ENCODE assay signal across 16 cellular contexts in genomic region chr5:156947933-156948332, GRCh38. TPM values are rescaled to one million over a fixed set of nuclear protein-coding genes. Genes with fewer than 3 reads are reported as not detected.
A peak's percentile ranks its signal among the peaks of the same experiment; 100 is the strongest.
DNase-seq lines count a peak whose midpoint lies in the region; ATAC-seq and TF ChIP-seq lines count a peak whose summit lies in the region.
"Had no signal": no experiment of that assay in that cellular context is flagged by ENCODE, and none has a peak within 500 bp of the region (broad histone marks: within the 10 kb centered on the region; RNA-seq: fewer than 3 reads in every experiment).

No MANE protein-coding gene starts in this region.

- peak overlapping the region; percentile 47 for H3K27ac Mint-ChIP-seq in activated CD4-positive, alpha-beta T cell treated with anti-CD3 and anti-CD28 coated beads, Interleukin-2, amount 10 ng/mL, durations not matched to agents 7 days and 5 days
- peak overlapping the region; percentile 87 for H3K27ac Mint-ChIP-seq in activated T-helper 1 cell treated with anti-CD3 and anti-CD28 coated beads, Interleukin-12 subunit alpha, Interleukin-12 subunit beta, Interleukin-2, Interleukin-4 antibody, amounts not matched to agents 30 ng/mL and 10 ng/mL and 1 ng/mL, durations not matched to agents 14 hours and 24 hours and 36 hours
- no peak overlapping the region for H3K27ac Mint-ChIP-seq in glutamatergic neuron (ENCODE audit: unreplicated experiment)
- H3K27ac Mint-ChIP-seq in T-helper 17 cell = no peak overlapping the region
- H3K27ac Mint-ChIP-seq: H9 had no signal

- CTCF ChIA-PET in activated CD4-positive, alpha-beta T cell treated with anti-CD3 and anti-CD28 coated beads, Interleukin-2, amount 10 ng/mL, durations not matched to agents 7 days and 5 days (lab: Charles Lee) = interaction anchor here (1.1 to 1.4 kb wide), 2 partner anchors 8 to 59 kb away, joined by 3 read pairs; no protein-coding TSS in a partner anchor

- no peak overlapping the region for H3K9ac ChIP-seq in DND-41 (ENCODE audit: low read depth, low read length)

- peaks cover 29% of the 10 kb centered on the region for H3K4me1 Mint-ChIP-seq in activated CD4-positive, alpha-beta T cell treated with anti-CD3 and anti-CD28 coated beads, Interleukin-2, amount 10 ng/mL, durations not matched to agents 7 days and 5 days
- peaks cover 52% of the 10 kb centered on the region for H3K4me1 Mint-ChIP-seq in activated T-helper 1 cell treated with anti-CD3 and anti-CD28 coated beads, Interleukin-12 subunit alpha, Interleukin-12 subunit beta, Interleukin-2, Interleukin-4 antibody, amounts not matched to agents 30 ng/mL and 10 ng/mL and 1 ng/mL, durations not matched to agents 14 hours and 24 hours and 36 hours (ENCODE audit: low read depth)
- H3K4me1 Mint-ChIP-seq in glutamatergic neuron (ENCODE audit: low read depth, unreplicated experiment) (no peaks in the 10 kb centered on the region), T-helper 17 cell (peaks cover 5% of the 10 kb centered on the region)

- H3K27me3 ChIP-seq in DND-41 (ENCODE audit: insufficient read depth, low read length, poor library complexity) = no peaks in the 10 kb centered on the region
- H3K27me3 ChIP-seq: SJSA1 had no signal

- ATAC-seq in DND-41 (ENCODE audit: insufficient read depth, low read depth) (peak; percentile 54; the same call in 2 of the 3 replicates), GM18519 (IDR thresholded peaks at IDR 0.05; ENCODE audit: low FRiP score, unreplicated experiment) (no peak), T-helper 17 cell (no peak)
- ATAC-seq: GM12878 had no signal

- H3K36me3 Mint-ChIP-seq in activated CD4-positive, alpha-beta T cell treated with anti-CD3 and anti-CD28 coated beads, Interleukin-2, amount 10 ng/mL, durations not matched to agents 7 days and 5 days (ENCODE audit: low read depth) = peaks cover 18% of the 10 kb centered on the region
- peaks cover 38% of the 10 kb centered on the region for H3K36me3 Mint-ChIP-seq in activated T-helper 1 cell treated with anti-CD3 and anti-CD28 coated beads, Interleukin-12 subunit alpha, Interleukin-12 subunit beta, Interleukin-2, Interleukin-4 antibody, amounts not matched to agents 30 ng/mL and 10 ng/mL and 1 ng/mL, durations not matched to agents 14 hours and 24 hours and 36 hours (ENCODE audit: low read depth)
- no peaks in the 10 kb centered on the region for H3K36me3 Mint-ChIP-seq in glutamatergic neuron (ENCODE audit: unreplicated experiment)
- H3K36me3 Mint-ChIP-seq in T-helper 17 cell (ENCODE audit: low read depth) = no peaks in the 10 kb centered on the region

- H3K36me3 ChIP-seq in DND-41 (ENCODE audit: insufficient read depth, low read length) = no peaks in the 10 kb centered on the region
- H3K36me3 ChIP-seq: MG63, SJSA1 had no signal

- no peak overlapping the region for H3K27ac ChIP-seq in DND-41 (ENCODE audit: low read length)
- H3K27ac ChIP-seq: RWPE1, SJSA1 had no signal

- H3K4me2 ChIP-seq in DND-41 (ENCODE audit: insufficient read depth, low read length) = no peak overlapping the region

- peak; percentile 57 for DNase-seq in activated CD4-positive, alpha-beta T cell treated with anti-CD3 and anti-CD28 coated beads, Interleukin-2, amount 10 ng/mL, durations not matched to agents 7 days and 5 days
- DNase-seq in activated CD4-positive, alpha-beta T cell treated with anti-CD3 and anti-CD28 coated beads for 1 hour = no peak
- DNase-seq in DND-41 (peak; percentile 9), MV-4-11 (lab: John Stamatoyannopoulos, UW) (peak; percentile 36), glutamatergic neuron (no peak), T-helper 17 cell (no peak)
- DNase-seq in activated T-helper 1 cell treated with anti-CD3 and anti-CD28 coated beads, Interleukin-12 subunit alpha, Interleukin-12 subunit beta, Interleukin-2, Interleukin-4 antibody, amounts not matched to agents 30 ng/mL and 10 ng/mL and 1 ng/mL, durations not matched to agents 14 hours and 24 hours and 36 hours (ENCODE audit: low spot score) = peak; percentile 46
- DNase-seq: H9, MG63, NCI-H1417 treated with DMSO at 0.1 percent for 48 hours, NCI-H2029 treated with DMSO at 0.1 percent for 48 hours, NCI-H524 had no signal

- intact Hi-C loops in activated T-helper 1 cell treated with anti-CD3 and anti-CD28 coated beads, Interleukin-12 subunit alpha, Interleukin-12 subunit beta, Interleukin-2, Interleukin-4 antibody, amounts not matched to agents 30 ng/mL and 10 ng/mL and 1 ng/mL, durations not matched to agents 14 hours and 24 hours and 36 hours (cut with micrococcal nuclease) = loop anchor here (1.0 to 2.0 kb wide), 4 partner anchors 23 to 77 kb away; no protein-coding TSS in a partner anchor

- peaks cover 8% of the 10 kb centered on the region for H3K9me3 Mint-ChIP-seq in activated CD4-positive, alpha-beta T cell treated with anti-CD3 and anti-CD28 coated beads, Interleukin-2, amount 10 ng/mL, durations not matched to agents 7 days and 5 days
- H3K9me3 Mint-ChIP-seq in activated T-helper 1 cell treated with anti-CD3 and anti-CD28 coated beads, Interleukin-12 subunit alpha, Interleukin-12 subunit beta, Interleukin-2, Interleukin-4 antibody, amounts not matched to agents 30 ng/mL and 10 ng/mL and 1 ng/mL, durations not matched to agents 14 hours and 24 hours and 36 hours = peaks cover 17% of the 10 kb centered on the region
- H3K9me3 Mint-ChIP-seq in glutamatergic neuron (ENCODE audit: unreplicated experiment) = no peaks in the 10 kb centered on the region
- H3K9me3 Mint-ChIP-seq: H9 had no signal

- no peak overlapping the region for H3K4me3 ChIP-seq in DND-41 (ENCODE audit: low read depth in 1 of 2, low read length in 2 of 2)
- H3K4me3 ChIP-seq: GM12878, MG63, SJSA1 had no signal

- POLR2A ChIA-PET in activated CD4-positive, alpha-beta T cell treated with anti-CD3 and anti-CD28 coated beads, Interleukin-2, amount 10 ng/mL, durations not matched to agents 7 days and 5 days (lab: Charles Lee) = no interaction called here

- TF ChIP-seq CTCF in DND-41 (IDR thresholded peaks at IDR 0.05; ENCODE audit: borderline replicate concordance, extremely low read depth, low read length, poor library complexity, severe bottlenecking) (no peak), glutamatergic neuron (IDR thresholded peaks at IDR 0.05; ENCODE audit: partially characterized antibody, unreplicated experiment) (no peak)

- H3K9me3 ChIP-seq in DND-41 (ENCODE audit: insufficient read depth, low read length, severe bottlenecking) (no peaks in the 10 kb centered on the region), T-helper 17 cell (ENCODE audit: control insufficient read depth, low read length, poor library complexity, severe bottlenecking) (no peaks in the 10 kb centered on the region)
- H3K9me3 ChIP-seq: MG63, SJSA1 had no signal

- no peak overlapping the region for H3K4me3 Mint-ChIP-seq in activated CD4-positive, alpha-beta T cell treated with anti-CD3 and anti-CD28 coated beads, Interleukin-2, amount 10 ng/mL, durations not matched to agents 7 days and 5 days
- peak overlapping the region; percentile 59 for H3K4me3 Mint-ChIP-seq in activated T-helper 1 cell treated with anti-CD3 and anti-CD28 coated beads, Interleukin-12 subunit alpha, Interleukin-12 subunit beta, Interleukin-2, Interleukin-4 antibody, amounts not matched to agents 30 ng/mL and 10 ng/mL and 1 ng/mL, durations not matched to agents 14 hours and 24 hours and 36 hours
- no peak overlapping the region for H3K4me3 Mint-ChIP-seq in glutamatergic neuron (ENCODE audit: unreplicated experiment)
- H3K4me3 Mint-ChIP-seq in T-helper 17 cell = no peak overlapping the region
- H3K4me3 Mint-ChIP-seq: H9 had no signal

- H2AFZ ChIP-seq in DND-41 (ENCODE audit: low read depth, low read length) = no peak overlapping the region

- H3K79me2 ChIP-seq in DND-41 (ENCODE audit: insufficient read depth, low read length) = no peaks in the 10 kb centered on the region

- no peaks in the 10 kb centered on the region for H3K4me1 ChIP-seq in DND-41 (ENCODE audit: insufficient read depth, low read length)
- H3K4me1 ChIP-seq: SJSA1 had no signal

- no peaks in the 10 kb centered on the region for H3K27me3 Mint-ChIP-seq in activated CD4-positive, alpha-beta T cell treated with anti-CD3 and anti-CD28 coated beads, Interleukin-2, amount 10 ng/mL, durations not matched to agents 7 days and 5 days
- no peaks in the 10 kb centered on the region for H3K27me3 Mint-ChIP-seq in activated T-helper 1 cell treated with anti-CD3 and anti-CD28 coated beads, Interleukin-12 subunit alpha, Interleukin-12 subunit beta, Interleukin-2, Interleukin-4 antibody, amounts not matched to agents 30 ng/mL and 10 ng/mL and 1 ng/mL, durations not matched to agents 14 hours and 24 hours and 36 hours (ENCODE audit: insufficient read depth)
- H3K27me3 Mint-ChIP-seq in glutamatergic neuron (ENCODE audit: unreplicated experiment) (no peaks in the 10 kb centered on the region), T-helper 17 cell (peaks cover 8% of the 10 kb centered on the region)

- H4K20me1 ChIP-seq in DND-41 (ENCODE audit: insufficient read depth, low read length) = no peaks in the 10 kb centered on the region

RNA-seq across cellular contexts. Expression of gene TIMD4, which starts 15.1 kb away (rescaled TPM):
- 1 to 10 TPM in 1 of 2 experiments, under 1 TPM in 1; 0.92 to 1.2 TPM for total RNA-seq in activated CD4-positive, alpha-beta T cell treated with anti-CD3 and anti-CD28 coated beads, Interleukin-2, amount 10 ng/mL, durations not matched to agents 7 days and 5 days
- total RNA-seq in activated T-helper 1 cell treated with anti-CD3 and anti-CD28 coated beads, Interleukin-12 subunit alpha, Interleukin-12 subunit beta, Interleukin-2, Interleukin-4 antibody, amounts not matched to agents 30 ng/mL and 10 ng/mL and 1 ng/mL, durations not matched to agents 14 hours and 24 hours and 36 hours = 24.5 and 27.3 TPM in 2 replicates
- not detected for total RNA-seq in glutamatergic neuron (ENCODE audit: unreplicated experiment)
- total RNA-seq in T-helper 17 cell = 1 to 10 TPM in 1 of 2 donors, under 1 TPM in 1; 0.82 to 1.5 TPM
- total RNA-seq: H9, SJSA1 had no signal

Comparison
In these comparisons a context has a peak if more than half of its experiments do, and no peak if none do; other contexts are left out.
1. DNase-seq: peak in activated CD4-positive, alpha-beta T cell treated with anti-CD3 and anti-CD28 coated beads, Interleukin-2, amount 10 ng/mL, durations not matched to agents 7 days and 5 days (single experiment), DND-41 (single experiment), MV-4-11 (single experiment) and activated T-helper 1 cell treated with anti-CD3 and anti-CD28 coated beads, Interleukin-12 subunit alpha, Interleukin-12 subunit beta, Interleukin-2, Interleukin-4 antibody, amounts not matched to agents 30 ng/mL and 10 ng/mL and 1 ng/mL, durations not matched to agents 14 hours and 24 hours and 36 hours (single experiment); none in activated CD4-positive, alpha-beta T cell treated with anti-CD3 and anti-CD28 coated beads for 1 hour (single experiment), glutamatergic neuron (single experiment) and T-helper 17 cell (0 of 3).
2. H3K27ac Mint-ChIP-seq: peak in activated CD4-positive, alpha-beta T cell treated with anti-CD3 and anti-CD28 coated beads, Interleukin-2, amount 10 ng/mL, durations not matched to agents 7 days and 5 days (single experiment) and activated T-helper 1 cell treated with anti-CD3 and anti-CD28 coated beads, Interleukin-12 subunit alpha, Interleukin-12 subunit beta, Interleukin-2, Interleukin-4 antibody, amounts not matched to agents 30 ng/mL and 10 ng/mL and 1 ng/mL, durations not matched to agents 14 hours and 24 hours and 36 hours (single experiment); none in glutamatergic neuron (single experiment) and T-helper 17 cell (single experiment).
3. RNA of gene TIMD4, which starts 15.1 kb away (total RNA-seq): 24.5 to 27.3 TPM in activated T-helper 1 cell treated with anti-CD3 and anti-CD28 coated beads, Interleukin-12 subunit alpha, Interleukin-12 subunit beta, Interleukin-2, Interleukin-4 antibody, amounts not matched to agents 30 ng/mL and 10 ng/mL and 1 ng/mL, durations not matched to agents 14 hours and 24 hours and 36 hours; 0.82 to 1.5 TPM in T-helper 17 cell, 0.92 to 1.2 TPM in activated CD4-positive, alpha-beta T cell treated with anti-CD3 and anti-CD28 coated beads, Interleukin-2, amount 10 ng/mL, durations not matched to agents 7 days and 5 days and not detected in glutamatergic neuron (single experiment); every median in the first group is over 10 times any median in the second.